8 cellular contexts compared by ENCODE assay signal in genomic region chr1:8424539-8425116, GRCh38.
DNase-seq lines count a peak whose midpoint lies in the region; TF ChIP-seq lines count a peak whose summit lies in the region.

No MANE protein-coding gene starts in this region.

- H3K27me3 ChIP-seq in BLaER1 treated with 17β-estradiol and CSF1 and Interleukin-3, amounts not matched to agents 10 nM and 100 nM = peaks cover 0 to 34% (median 4%) of the 10 kb centered on the region in 11 experiments; a peak in 7 of 22 replicates
- H3K27me3 ChIP-seq in iPS DF 6.9 (ENCODE audit: control insufficient read depth, insufficient read depth, low read length) (no peaks in the 10 kb centered on the region), skeletal muscle tissue (ENCODE audit: control insufficient read depth in 3 of 3, insufficient read depth in 3 of 3, low read length in 3 of 3) (no peaks in the 10 kb centered on the region)

- no peak for TF ChIP-seq CTCF in HEK293 (tag by site-specific recombination; IDR thresholded peaks at IDR 0.05)

- H3K4me2 ChIP-seq in BLaER1 treated with 17β-estradiol and CSF1 and Interleukin-3, amounts not matched to agents 10 nM and 100 nM = peak overlapping the region; percentile 89 to 99 (median 96)

- peaks cover 79 to 96% (median 84%) of the 10 kb centered on the region in 10 experiments for H3K4me1 ChIP-seq in BLaER1 treated with 17β-estradiol and CSF1 and Interleukin-3, amounts not matched to agents 10 nM and 100 nM
- H3K4me1 ChIP-seq in HEK293 (ENCODE audit: control insufficient read depth, insufficient read depth, low read length) (peaks cover 5% of the 10 kb centered on the region; the same call in 1 of the 2 replicates), iPS DF 6.9 (ENCODE audit: control insufficient read depth, insufficient read depth, low read length) (peaks cover 9% of the 10 kb centered on the region; the same call in 1 of the 2 replicates), skeletal muscle tissue (ENCODE audit: control insufficient read depth in 3 of 3, insufficient read depth in 3 of 3, low read length in 3 of 3) (peaks cover 46 to 66% (median 62%) of the 10 kb centered on the region in 3 donors)

- peaks cover 12 to 26% (median 23%) of the 10 kb centered on the region in 11 experiments; a peak in 20 of 22 replicates for H3K36me3 ChIP-seq in BLaER1 treated with 17β-estradiol and CSF1 and Interleukin-3, amounts not matched to agents 10 nM and 100 nM
- peaks cover 0 to 13% of the 10 kb centered on the region in 2 experiments; a peak in 2 of 3 replicates for H3K36me3 ChIP-seq in HEK293 (ENCODE audit: control insufficient read depth in 2 of 2, insufficient read depth in 1 of 2, low read length in 2 of 2)
- H3K36me3 ChIP-seq in iPS DF 6.9 (ENCODE audit: control insufficient read depth, insufficient read depth, low read length) = no peaks in the 10 kb centered on the region
- peaks cover 0 to 2% (median 0%) of the 10 kb centered on the region in 3 donors for H3K36me3 ChIP-seq in skeletal muscle tissue (ENCODE audit: control insufficient read depth in 3 of 3, insufficient read depth in 3 of 3, low read length in 3 of 3)

- peak overlapping the region in 10 of 11 experiments; percentile 59 to 93 (median 81); a peak in 15 of 22 replicates for H3K9ac ChIP-seq in BLaER1 treated with 17β-estradiol and CSF1 and Interleukin-3, amounts not matched to agents 10 nM and 100 nM
- H3K9ac ChIP-seq in skeletal muscle tissue (ENCODE audit: low read depth in 1 of 3, low read length in 3 of 3) = peak overlapping the region; percentile 86 to 91 (median 86)

- DNase-seq in SIG-M5 (lab: John Stamatoyannopoulos, UW) = peak; percentile 25
- no peak for DNase-seq in iPS DF 6.9 (ENCODE audit: low read depth, low spot score)
- no peak for DNase-seq in NCI-H524 treated with DMSO at 0.1 percent for 48 hours (lab: John Stamatoyannopoulos, UW)
- DNase-seq in amniotic stem cell (lab: John Stamatoyannopoulos, UW) = no peak

- H3K9me3 ChIP-seq in BLaER1 treated with 17β-estradiol and CSF1 and Interleukin-3, amounts not matched to agents 10 nM and 100 nM (replicated peaks in 1 of 11) = no peaks in the 10 kb centered on the region
- H3K9me3 ChIP-seq in HEK293 (ENCODE audit: control insufficient read depth, insufficient read depth, low read depth, low read length) = no peaks in the 10 kb centered on the region
- H3K9me3 ChIP-seq in iPS DF 6.9 (ENCODE audit: control insufficient read depth, insufficient read depth, low read length) = no peaks in the 10 kb centered on the region
- H3K9me3 ChIP-seq in skeletal muscle tissue (ENCODE audit: control insufficient read depth in 3 of 3, low read length in 3 of 3) = no peaks in the 10 kb centered on the region

- peak overlapping the region in 9 of 10 experiments; percentile 68 to 87 (median 77); a peak in 14 of 20 replicates for H3K4me3 ChIP-seq in BLaER1 treated with 17β-estradiol and CSF1 and Interleukin-3, amounts not matched to agents 10 nM and 100 nM
- H3K4me3 ChIP-seq in HEK293 (ENCODE audit: low read depth, low read length) = peak overlapping the region; percentile 70; the same call in 1 of the 2 replicates
- H3K4me3 ChIP-seq in iPS DF 6.9 (ENCODE audit: low read length) = peak overlapping the region; percentile 59; the same call in 1 of the 2 replicates
- H3K4me3 ChIP-seq in skeletal muscle tissue (ENCODE audit: low read length in 3 of 3) = peak overlapping the region; percentile 52 to 82 (median 81)

- peaks cover 62 to 98% (median 96%) of the 10 kb centered on the region in 11 experiments; a peak in 21 of 22 replicates for H4K20me1 ChIP-seq in BLaER1 treated with 17β-estradiol and CSF1 and Interleukin-3, amounts not matched to agents 10 nM and 100 nM

- peak overlapping the region in 10 of 11 experiments; percentile 50 to 89 (median 72); a peak in 16 of 22 replicates for H3K27ac ChIP-seq in BLaER1 treated with 17β-estradiol and CSF1 and Interleukin-3, amounts not matched to agents 10 nM and 100 nM
- H3K27ac ChIP-seq in HEK293 (ENCODE audit: extremely low read depth, low read depth, low read length) = peak overlapping the region; percentile 82
- peak overlapping the region; percentile 90 for H3K27ac ChIP-seq in angular gyrus (ENCODE audit: low read depth, low read length)
- no peak overlapping the region for H3K27ac ChIP-seq in iPS DF 6.9 (ENCODE audit: low read length)
- peak overlapping the region; percentile 93 for H3K27ac ChIP-seq in skeletal muscle tissue (ENCODE audit: low read depth, low read length)

- POLR2A ChIA-PET in HEK293 (lab: Yijun Ruan, JAX) = interaction anchor here (0.5 to 1.5 kb wide), 7 partner anchors 14 to 455 kb away, joined by 3 to 6 read pairs (median 4); no protein-coding TSS in a partner anchor

- CTCF ChIA-PET in HEK293 (lab: Yijun Ruan, JAX) = interaction anchor here (0.7 to 1.3 kb wide), 3 partner anchors 13 to 692 kb away, joined by 3 to 5 read pairs (median 4); no protein-coding TSS in a partner anchor

- no CpG with 5 or more reads among the region's 9 CpGs for WGBS in iPS DF 6.9 (ENCODE audit: insufficient coverage, insufficient read length)

TF ChIP-seq in HEK293, 187 proteins besides CTCF, POLR2A, EP300 and RAD21 (continues in another document):
- TF ChIP-seq ZNF184 (tag by site-specific recombination; IDR thresholded peaks at IDR 0.05) (no peak), TSHZ1 (tag by site-specific recombination; IDR thresholded peaks at IDR 0.05; ENCODE audit: borderline replicate concordance) (no peak), KLF16 (tag by site-specific recombination; IDR thresholded peaks at IDR 0.05) (no peak), HIC1 (tag by site-specific recombination; IDR thresholded peaks at IDR 0.05) (no peak), PBX3 (CRISPR knock-in tag; IDR thresholded peaks at IDR 0.05) (no peak), ZNF202 (tag by site-specific recombination; IDR thresholded peaks at IDR 0.05; ENCODE audit: borderline replicate concordance) (no peak), ZNF692 (tag by site-specific recombination; IDR thresholded peaks at IDR 0.05) (no peak), YY2 (tag by site-specific recombination; IDR thresholded peaks at IDR 0.05) (no peak)
